In genomic region chr11:121255473-121256125, GRCh38 we compare ENCODE assay signal across 21 cellular contexts.
"Had no signal": no experiment of that assay in that cellular context is flagged by ENCODE, and none has a peak within 500 bp of the region (broad histone marks: within the 10 kb centered on the region; RNA-seq: fewer than 3 reads in every experiment).

No MANE protein-coding gene starts in this region.

- H3K36me3 Mint-ChIP-seq: IgD-negative memory B cell had no signal

- H3K27me3 ChIP-seq: Peyer's patch, SJCRH30 had no signal

- H3K4me1 ChIP-seq: Peyer's patch, SJCRH30 had no signal

- FAIRE-seq: K562 had no signal

- H3K4me2 ChIP-seq: PC-9 had no signal

- ATAC-seq: K562, Right ventricle myocardium inferior, SK-N-SH treated with all-trans-retinoic acid at 6 μM for 48 hours had no signal

- H3K9me3 ChIP-seq: Peyer's patch, SJCRH30 had no signal

- H2AFZ ChIP-seq: PC-9 had no signal

- H3K4me3 Mint-ChIP-seq: IgD-negative memory B cell had no signal

- H3K36me3 ChIP-seq: Peyer's patch, SJCRH30 had no signal

- H3K4me3 ChIP-seq: K562, PC-9, Peyer's patch, SJCRH30 had no signal

- DNase-seq: NCI-H1092, NCI-H1105 treated with DMSO at 0.1 percent for 48 hours, NCI-H1417 treated with DMSO at 0.1 percent for 48 hours, NCI-H146, NCI-H1694 treated with DMSO at 0.1 percent for 48 hours, NCI-H1930, NCI-H2081, NCI-H2107, NCI-H2227 treated with DMSO at 0.1 percent for 48 hours, NCI-H524, NCI-H526 treated with DMSO at 0.1 percent for 48 hours, NCI-H748 treated with DMSO at 0.1 percent for 48 hours, OCI-M1, PC-9, Peyer's patch, SHP77 treated with DMSO at 0.1 percent for 48 hours, SJCRH30 had no signal

- H3K27ac ChIP-seq: PC-9, Peyer's patch, SJCRH30 had no signal

- H3K27ac Mint-ChIP-seq: IgD-negative memory B cell had no signal

- H3K4me1 Mint-ChIP-seq: IgD-negative memory B cell had no signal
